In the genomic region with DNA sequence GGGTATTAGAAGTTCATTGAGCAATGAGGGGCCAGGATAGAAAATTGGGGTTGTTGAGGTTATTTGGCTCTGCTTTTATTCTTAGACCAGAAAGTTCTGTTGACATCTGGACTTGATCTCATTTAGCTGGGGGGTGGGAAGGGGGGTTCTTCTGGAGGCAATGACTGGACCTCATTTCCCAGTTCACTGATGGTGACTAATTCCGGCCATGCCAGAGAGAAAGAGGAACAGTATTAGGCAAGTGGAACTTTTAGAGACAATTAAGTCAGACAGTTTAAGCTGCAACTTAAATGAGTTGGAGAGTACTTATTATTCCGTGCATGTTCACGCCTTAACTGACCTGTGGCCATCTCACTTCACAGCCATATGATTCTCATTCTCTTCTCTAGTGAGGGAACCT, we compare ENCODE assay signal across 22 cellular contexts.
DNase-seq lines count a peak whose midpoint lies in the region; ATAC-seq and TF ChIP-seq lines count a peak whose summit lies in the region.
"Had no signal": no experiment of that assay in that cellular context is flagged by ENCODE, and none has a peak within 500 bp of the region (broad histone marks: within the 10 kb centered on the region; RNA-seq: fewer than 3 reads in every experiment).

No MANE protein-coding gene starts in this region.

- DNase-seq in AG10803 (ENCODE audit: low read depth) (peak; percentile 4), NOMO-1 (lab: John Stamatoyannopoulos, UW; ENCODE audit: unreplicated experiment in 2 of 2) (peak; percentile 43 to 79), T1000 (lab: John Stamatoyannopoulos, UW) (peak; percentile 32), kidney tubule cell (ENCODE audit: low spot score) (peak; percentile 7), NCI-H2029 treated with DMSO at 0.1 percent for 48 hours (lab: John Stamatoyannopoulos, UW) (no peak), AG20443 (ENCODE audit: low spot score) (no peak)
- DNase-seq: 8988T; BE2C; Calu3; CD4-positive, alpha-beta memory T cell; EL; H7; HFFc6; IMR-90; NCI-H1105; NCI-H1694; NK-92 treated with Interleukin-12 subunit alpha and Interleukin-12 subunit beta, amount 100 ng/mL, for 24 hours; PC-9 had no signal

- no peak for TF ChIP-seq CTCF in AG10803 (conservative IDR thresholded peaks at IDR 0.05; ENCODE audit: low read length)

- H3K4me3 ChIP-seq in AG10803 (ENCODE audit: low read length), result no peak overlapping the region
- H3K4me3 ChIP-seq: GM12878, PC-9 had no signal

- ATAC-seq in HG02870 (IDR thresholded peaks at IDR 0.05; ENCODE audit: unreplicated experiment) (no peak), GM18858 (IDR thresholded peaks at IDR 0.05; ENCODE audit: unreplicated experiment) (no peak)
- ATAC-seq: GM12878, Right ventricle myocardium inferior had no signal

Comparison
In these comparisons a context has a peak if more than half of its experiments do, and no peak if none do; other contexts are left out.
1. DNase-seq: peak in AG10803 (single experiment), NOMO-1 (2 of 2), T1000 (single experiment) and kidney tubule cell (single experiment); none in NCI-H2029 treated with DMSO at 0.1 percent for 48 hours (single experiment) and AG20443 (single experiment).